ENCODE assay signal across 11 cellular contexts in the genomic region with DNA sequence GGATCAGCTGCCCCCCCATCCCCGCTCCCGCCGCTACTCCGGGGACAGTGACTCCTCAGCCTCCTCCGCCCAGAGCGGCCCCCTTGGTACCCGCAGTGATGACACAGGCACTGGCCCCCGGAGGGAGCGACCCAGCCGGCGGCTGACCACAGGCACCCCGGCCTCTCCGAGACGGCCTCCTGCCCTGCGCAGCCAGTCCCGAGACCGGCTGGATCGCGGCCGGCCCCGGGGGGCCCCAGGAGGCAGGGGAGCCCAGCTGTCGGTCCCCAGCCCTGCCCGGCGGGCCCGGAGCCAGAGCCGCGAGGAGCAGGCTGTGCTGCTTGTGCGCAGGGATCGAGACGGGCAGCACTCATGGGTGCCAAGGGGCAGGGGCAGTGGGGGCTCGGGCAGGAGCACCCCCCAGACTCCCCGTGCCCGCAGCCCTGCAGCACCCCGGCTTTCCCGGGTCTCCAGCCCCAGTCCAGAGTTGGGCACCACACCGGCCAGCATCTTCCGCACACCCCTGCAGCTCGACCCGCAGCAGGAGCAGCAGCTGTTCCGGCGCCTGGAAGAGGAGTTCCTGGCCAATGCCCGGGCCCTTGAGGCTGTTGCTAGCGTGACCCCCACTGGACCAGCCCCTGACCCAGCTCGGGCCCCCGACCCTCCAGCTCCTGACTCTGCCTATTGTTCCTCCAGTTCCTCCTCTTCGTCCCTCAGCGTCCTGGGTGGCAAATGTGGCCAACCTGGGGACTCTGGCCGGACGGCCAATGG. TPM values are rescaled to one million over a fixed set of nuclear protein-coding genes. Genes with fewer than 3 reads are reported as not detected.
DNase-seq lines count a peak whose midpoint lies in the region; ATAC-seq, FAIRE-seq and TF ChIP-seq lines count a peak whose summit lies in the region.
"Had no signal": no experiment of that assay in that cellular context is flagged by ENCODE, and none has a peak within 500 bp of the region (broad histone marks: within the 10 kb centered on the region; RNA-seq: fewer than 3 reads in every experiment).

No MANE protein-coding gene starts in this region.

- ATAC-seq in pancreas (no peak), HG02981 (IDR thresholded peaks at IDR 0.05; ENCODE audit: unreplicated experiment) (no peak)

- no peaks in the 10 kb centered on the region for H3K9me3 ChIP-seq in esophagus (ENCODE audit: control insufficient read depth in 2 of 2, insufficient read depth in 1 of 2, low read depth in 1 of 2, low read length in 1 of 2)
- H3K9me3 ChIP-seq in pancreas = no peaks in the 10 kb centered on the region
- H3K9me3 ChIP-seq: Caco-2 had no signal

- H3K4me3 ChIP-seq in ACC112 (ENCODE audit: low read depth, low read length) (peak overlapping the region; percentile 45; the same call in 1 of the 2 replicates), esophagus (ENCODE audit: low read depth in 1 of 2, low read length in 2 of 2) (no peak overlapping the region), pancreas (no peak overlapping the region)

- peaks cover 31% of the 10 kb centered on the region for H3K27me3 ChIP-seq in ACC112 (ENCODE audit: insufficient read depth, low read length)
- peaks cover 0 to 20% of the 10 kb centered on the region in 2 donors for H3K27me3 ChIP-seq in esophagus (ENCODE audit: control insufficient read depth in 1 of 2, insufficient read depth in 2 of 2, low read length in 2 of 2)
- H3K27me3 ChIP-seq in pancreas = peaks cover 0 to 10% (median 4%) of the 10 kb centered on the region in 4 donors

- H3K9me3 Mint-ChIP-seq in activated T-helper 2 cell treated with anti-CD3 and anti-CD28 coated beads, Interferon-gamma antibody, Interleukin-2, Interleukin-4, amounts not matched to agents 10 μg/mL and 5 μg/mL and 100 μg/mL, durations not matched to agents 14 hours and 24 hours and 36 hours = no peaks in the 10 kb centered on the region
- H3K9me3 Mint-ChIP-seq: activated T-cell treated with anti-CD3 and anti-CD28 coated beads, Interleukin-2, amount 50 U/mL, for 72 hours had no signal

- H3K27ac Mint-ChIP-seq in activated T-helper 2 cell treated with anti-CD3 and anti-CD28 coated beads, Interferon-gamma antibody, Interleukin-2, Interleukin-4, amounts not matched to agents 10 μg/mL and 5 μg/mL and 100 μg/mL, durations not matched to agents 14 hours and 24 hours and 36 hours = no peak overlapping the region
- H3K27ac Mint-ChIP-seq: activated T-cell treated with anti-CD3 and anti-CD28 coated beads, Interleukin-2, amount 50 U/mL, for 72 hours had no signal

- peaks cover 17% of the 10 kb centered on the region for H3K4me1 ChIP-seq in ACC112 (ENCODE audit: control insufficient read depth, insufficient read depth, low read length, unreplicated experiment)
- peaks cover 26 to 53% of the 10 kb centered on the region in 2 donors for H3K4me1 ChIP-seq in esophagus (ENCODE audit: control insufficient read depth in 2 of 2, insufficient read depth in 2 of 2, low read length in 1 of 2)
- peaks cover 0 to 42% (median 20%) of the 10 kb centered on the region in 3 donors for H3K4me1 ChIP-seq in pancreas

- DNase-seq in HuH-7.5 (ENCODE audit: low spot score) = peak; percentile 44
- DNase-seq in pancreas = peak in 4 of 6 donors; percentile 42 to 86 (median 69)
- no peak for DNase-seq in activated CD4-positive, CD25-positive, alpha-beta regulatory T cell treated with anti-CD3 and anti-CD28 coated beads, Interleukin-2, amount 50 U/mL, for 72 hours
- no peak for DNase-seq in activated T-helper 2 cell treated with anti-CD3 and anti-CD28 coated beads, Interferon-gamma antibody, Interleukin-2, Interleukin-4, amounts not matched to agents 10 μg/mL and 5 μg/mL and 100 μg/mL, durations not matched to agents 14 hours and 24 hours and 36 hours (ENCODE audit: low spot score)
- no peak for DNase-seq in NCI-H1048 (lab: John Stamatoyannopoulos, UW)
- DNase-seq: effector CD4-positive, alpha-beta T cell had no signal

- H3K79me2 ChIP-seq in ACC112 (ENCODE audit: control insufficient read depth, insufficient read depth, low read length, unreplicated experiment) = no peaks in the 10 kb centered on the region

- FAIRE-seq in pancreas (lab: Jason Lieb, UNC) = no peak

- H3K4me3 Mint-ChIP-seq in activated T-helper 2 cell treated with anti-CD3 and anti-CD28 coated beads, Interferon-gamma antibody, Interleukin-2, Interleukin-4, amounts not matched to agents 10 μg/mL and 5 μg/mL and 100 μg/mL, durations not matched to agents 14 hours and 24 hours and 36 hours (ENCODE audit: low read depth) = no peak overlapping the region
- H3K4me3 Mint-ChIP-seq: activated T-cell treated with anti-CD3 and anti-CD28 coated beads, Interleukin-2, amount 50 U/mL, for 72 hours had no signal

- peaks cover 24% of the 10 kb centered on the region for H3K4me1 Mint-ChIP-seq in activated T-helper 2 cell treated with anti-CD3 and anti-CD28 coated beads, Interferon-gamma antibody, Interleukin-2, Interleukin-4, amounts not matched to agents 10 μg/mL and 5 μg/mL and 100 μg/mL, durations not matched to agents 14 hours and 24 hours and 36 hours (ENCODE audit: low read depth)

- no peaks in the 10 kb centered on the region for H3K36me3 Mint-ChIP-seq in activated T-helper 2 cell treated with anti-CD3 and anti-CD28 coated beads, Interferon-gamma antibody, Interleukin-2, Interleukin-4, amounts not matched to agents 10 μg/mL and 5 μg/mL and 100 μg/mL, durations not matched to agents 14 hours and 24 hours and 36 hours (ENCODE audit: low read depth)

- H3K27ac ChIP-seq in ACC112 (ENCODE audit: low read depth, low read length) = peak overlapping the region; percentile 75
- H3K27ac ChIP-seq in esophagus (ENCODE audit: low read depth in 2 of 2, low read length in 1 of 2) = peak overlapping the region; percentile 52 to 59
- peak overlapping the region in 1 of 4 donors; percentile 54 for H3K27ac ChIP-seq in pancreas

- TF ChIP-seq CTCF in pancreas (IDR thresholded peaks at IDR 0.05) = no peak

- WGBS in esophagus, 2 donors = 41 to 56% methylated on average over 44 to 49 of the region's 49 CpGs
- 77 to 86% methylated on average over 47 to 49 of the region's 49 CpGs for WGBS in pancreas, 2 donors

- intact Hi-C loops in pancreas (cut with DNase I) = no loop called here
- intact Hi-C loops in activated T-helper 2 cell treated with anti-CD3 and anti-CD28 coated beads, Interferon-gamma antibody, Interleukin-2, Interleukin-4, amounts not matched to agents 10 μg/mL and 5 μg/mL and 100 μg/mL, durations not matched to agents 14 hours and 24 hours and 36 hours (cut with micrococcal nuclease) = loop anchor here (5.0 kb wide), 1 partner anchor 39 kb away; no protein-coding TSS in a partner anchor

- no peak overlapping the region for H2AFZ ChIP-seq in ACC112 (ENCODE audit: low read length, unreplicated experiment)

- H3K36me3 ChIP-seq in ACC112 (ENCODE audit: insufficient read depth, low read length) (no peaks in the 10 kb centered on the region), esophagus (ENCODE audit: control insufficient read depth in 2 of 2, insufficient read depth in 2 of 2, low read length in 1 of 2) (no peaks in the 10 kb centered on the region), pancreas (no peaks in the 10 kb centered on the region)

- peaks cover 36% of the 10 kb centered on the region for H3K27me3 Mint-ChIP-seq in activated T-helper 2 cell treated with anti-CD3 and anti-CD28 coated beads, Interferon-gamma antibody, Interleukin-2, Interleukin-4, amounts not matched to agents 10 μg/mL and 5 μg/mL and 100 μg/mL, durations not matched to agents 14 hours and 24 hours and 36 hours (ENCODE audit: low read depth)

RNA-seq across cellular contexts. Expression of a gene that starts 3.9 kb away (rescaled TPM):
- 1 to 10 TPM in 1 of 2 donors, under 1 TPM in 1; 0.48 to 1.0 TPM for polyA plus RNA-seq in esophagus
- total RNA-seq in pancreas = under 1 TPM; 0.24 to 0.61 (median 0.50) TPM
- polyA plus RNA-seq in pancreas = 1 to 10 TPM; 3.7 to 4.4 TPM
- total RNA-seq in activated T-helper 2 cell treated with anti-CD3 and anti-CD28 coated beads, Interferon-gamma antibody, Interleukin-2, Interleukin-4, amounts not matched to agents 10 μg/mL and 5 μg/mL and 100 μg/mL, durations not matched to agents 14 hours and 24 hours and 36 hours = 0.46 and 0.52 TPM in 2 replicates

RNA-seq across cellular contexts. Expression of a gene that starts 5.2 kb away (rescaled TPM):
- 10 to 100 TPM; 24.3 to 25.2 TPM for polyA plus RNA-seq in esophagus
- total RNA-seq in pancreas = 10 to 100 TPM in 1 of 6 donors, 1 to 10 TPM in 5; 5.2 to 10.7 (median 7.8) TPM
- polyA plus RNA-seq in pancreas = 10 to 100 TPM; 11.7 to 13.6 TPM
- 3.0 and 3.4 TPM in 2 replicates for total RNA-seq in activated T-helper 2 cell treated with anti-CD3 and anti-CD28 coated beads, Interferon-gamma antibody, Interleukin-2, Interleukin-4, amounts not matched to agents 10 μg/mL and 5 μg/mL and 100 μg/mL, durations not matched to agents 14 hours and 24 hours and 36 hours

RNA-seq across cellular contexts. Expression of a gene that starts 43.6 kb away (rescaled TPM):
- 100 to 1,000 TPM; 103 to 138 TPM for polyA plus RNA-seq in esophagus
- total RNA-seq in pancreas = 100 to 1,000 TPM in 3 of 6 donors, 10 to 100 TPM in 3; 49.2 to 104 (median 87.5) TPM
- polyA plus RNA-seq in pancreas = 100 to 1,000 TPM; 136 to 257 TPM
- 425 and 436 TPM in 2 replicates for total RNA-seq in activated T-helper 2 cell treated with anti-CD3 and anti-CD28 coated beads, Interferon-gamma antibody, Interleukin-2, Interleukin-4, amounts not matched to agents 10 μg/mL and 5 μg/mL and 100 μg/mL, durations not matched to agents 14 hours and 24 hours and 36 hours

RNA-seq across cellular contexts. Expression of a gene that starts 43.9 kb away (rescaled TPM):
- polyA plus RNA-seq in esophagus (10 to 100 TPM; 15.1 to 20.9 TPM), pancreas (10 to 100 TPM; 36.2 to 38.2 TPM)
- 10 to 100 TPM in 2 of 6 donors, 1 to 10 TPM in 4; 5.4 to 13.2 (median 9.0) TPM for total RNA-seq in pancreas
- total RNA-seq in activated T-helper 2 cell treated with anti-CD3 and anti-CD28 coated beads, Interferon-gamma antibody, Interleukin-2, Interleukin-4, amounts not matched to agents 10 μg/mL and 5 μg/mL and 100 μg/mL, durations not matched to agents 14 hours and 24 hours and 36 hours = 46.0 and 48.0 TPM in 2 replicates

Comparison
In these comparisons a context has a peak if more than half of its experiments do, and no peak if none do; other contexts are left out.
1. DNase-seq: peak in HuH-7.5 (single experiment) and pancreas (4 of 6); none in activated CD4-positive, CD25-positive, alpha-beta regulatory T cell treated with anti-CD3 and anti-CD28 coated beads, Interleukin-2, amount 50 U/mL, for 72 hours (single experiment), activated T-helper 2 cell treated with anti-CD3 and anti-CD28 coated beads, Interferon-gamma antibody, Interleukin-2, Interleukin-4, amounts not matched to agents 10 μg/mL and 5 μg/mL and 100 μg/mL, durations not matched to agents 14 hours and 24 hours and 36 hours (single experiment) and NCI-H1048 (single experiment).